ENCODE assay signal across 1 cellular context in the genomic region with DNA sequence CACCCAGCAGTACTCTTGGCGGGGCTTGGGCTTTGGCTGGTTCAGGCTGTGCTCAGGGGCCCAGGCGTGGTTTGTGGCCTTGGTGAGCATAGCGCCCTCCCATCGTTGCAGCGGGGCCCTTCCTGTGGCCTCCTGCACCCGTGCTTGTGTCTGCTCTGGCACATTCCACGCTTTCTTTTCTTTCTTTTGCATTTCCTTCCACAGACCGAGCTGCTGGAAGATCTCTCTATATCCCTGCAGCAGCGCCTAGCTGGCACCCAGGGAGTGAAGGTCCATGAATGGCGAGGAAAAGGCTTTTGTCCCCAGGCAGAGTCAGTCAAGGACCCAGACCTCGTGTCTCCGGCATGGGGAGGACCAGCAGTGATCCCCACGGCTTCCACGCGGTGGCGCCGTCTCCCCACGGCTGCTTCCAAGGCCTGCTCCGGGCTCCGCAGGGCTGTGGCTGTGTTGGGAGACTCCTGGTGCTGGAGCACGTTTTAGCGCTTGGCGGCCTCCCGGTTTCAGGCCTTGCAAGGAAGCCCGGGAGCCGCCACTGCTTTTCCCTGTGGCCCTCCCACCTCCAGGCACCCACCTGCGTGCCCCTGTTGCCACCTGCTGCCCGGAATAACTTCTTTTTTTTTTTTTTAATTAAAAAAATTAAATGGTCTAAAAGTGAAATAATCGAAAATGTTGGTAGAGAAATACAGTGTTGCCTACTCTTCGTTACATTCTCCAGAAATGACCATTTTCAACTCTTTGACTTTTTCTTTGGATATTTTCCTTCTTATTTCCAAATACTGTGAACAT.
TF ChIP-seq lines count a peak whose summit lies in the region.

No MANE protein-coding gene starts in this region.

TF ChIP-seq in K562, 482 proteins besides CTCF, POLR2A, EP300 and RAD21 (continued from another document):
- TF ChIP-seq, protein P1, sequence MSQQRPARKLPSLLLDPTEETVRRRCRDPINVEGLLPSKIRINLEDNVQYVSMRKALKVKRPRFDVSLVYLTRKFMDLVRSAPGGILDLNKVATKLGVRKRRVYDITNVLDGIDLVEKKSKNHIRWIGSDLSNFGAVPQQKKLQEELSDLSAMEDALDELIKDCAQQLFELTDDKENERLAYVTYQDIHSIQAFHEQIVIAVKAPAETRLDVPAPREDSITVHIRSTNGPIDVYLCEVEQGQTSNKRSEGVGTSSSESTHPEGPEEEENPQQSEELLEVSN (IDR thresholded peaks at IDR 0.05; ENCODE audit: borderline replicate concordance in 1 of 2, extremely low read depth in 1 of 2, insufficient read depth in 1 of 2, insufficient read length in 1 of 2, low read depth in 1 of 2, low read length in 1 of 2, poor library complexity in 1 of 2, severe bottlenecking in 1 of 2), result peak; percentile 57 to 71
- TF ChIP-seq RHOXF2B (CRISPR knock-in tag; conservative IDR thresholded peaks at IDR 0.05) (no peak), SMC3 (conservative IDR thresholded peaks at IDR 0.05; ENCODE audit: insufficient read depth, low read depth, low read length) (peak; percentile 94), ZNF263 (CRISPR knock-in tag; IDR thresholded peaks at IDR 0.05; ENCODE audit: borderline replicate concordance) (peak; percentile 78; the same call in 1 of the 2 replicates), JUN (IDR thresholded peaks at IDR 0.05; ENCODE audit: borderline replicate concordance, low read depth, low read length) (no peak), JUN (CRISPR knock-in tag; IDR thresholded peaks at IDR 0.05; ENCODE audit: borderline replicate concordance) (no peak), PRPF4 (IDR thresholded peaks at IDR 0.05; ENCODE audit: insufficient read depth, low read depth, low read length, poor library complexity, severe bottlenecking) (no peak), MAX (CRISPR knock-in tag; IDR thresholded peaks at IDR 0.05) (peak; percentile 89), GABPA (tag; conservative IDR thresholded peaks at IDR 0.05; ENCODE audit: low read depth) (no peak), KLF1 (tag; IDR thresholded peaks at IDR 0.05) (no peak), UBTF (IDR thresholded peaks at IDR 0.05; ENCODE audit: borderline replicate concordance in 1 of 2, low read depth in 2 of 2, low read length in 2 of 2) (0 out of 4 replicates have a peak, but pooled peaks of 1 of the 2 experiments have one; percentile 66), RFX1 (IDR thresholded peaks at IDR 0.05) (no peak), ZFX (CRISPR knock-in tag; IDR thresholded peaks at IDR 0.05) (peak; percentile 48), SMAD4 (CRISPR knock-in tag; conservative IDR thresholded peaks at IDR 0.05) (no peak), ZNF282 (CRISPR knock-in tag; IDR thresholded peaks at IDR 0.05) (no peak), TEAD4 (IDR thresholded peaks at IDR 0.05; ENCODE audit: low read length) (no peak), TEAD4 (CRISPR knock-in tag; IDR thresholded peaks at IDR 0.05; ENCODE audit: borderline replicate concordance) (no peak), MAZ (CRISPR knock-in tag; conservative IDR thresholded peaks at IDR 0.05 in 1 of 2, IDR thresholded peaks at IDR 0.05 in 1 of 2) (peak; percentile 32 to 51; a peak in 1 of 4 replicates), JUND (IDR thresholded peaks at IDR 0.05; ENCODE audit: borderline replicate concordance, low read depth, low read length) (peak; percentile 38; the same call in 1 of the 2 replicates), JUND (tag; IDR thresholded peaks at IDR 0.05; ENCODE audit: borderline replicate concordance, low read depth, low read length) (no peak; the same call in 2 of the 3 replicates), NONO (IDR thresholded peaks at IDR 0.05; ENCODE audit: low read depth in 2 of 2, low read length in 1 of 2) (no peak), RB1 (IDR thresholded peaks at IDR 0.05; ENCODE audit: low read depth) (peak; percentile 71), THAP7 (CRISPR knock-in tag; IDR thresholded peaks at IDR 0.05) (no peak), ETS1 (conservative IDR thresholded peaks at IDR 0.05; ENCODE audit: control insufficient read depth, low read depth, low read length) (no peak), BCLAF1 (IDR thresholded peaks at IDR 0.05; ENCODE audit: borderline replicate concordance in 1 of 2, control insufficient read depth in 1 of 2, low read depth in 2 of 2, low read length in 1 of 2) (no peak)
- TF ChIP-seq, protein P2, sequence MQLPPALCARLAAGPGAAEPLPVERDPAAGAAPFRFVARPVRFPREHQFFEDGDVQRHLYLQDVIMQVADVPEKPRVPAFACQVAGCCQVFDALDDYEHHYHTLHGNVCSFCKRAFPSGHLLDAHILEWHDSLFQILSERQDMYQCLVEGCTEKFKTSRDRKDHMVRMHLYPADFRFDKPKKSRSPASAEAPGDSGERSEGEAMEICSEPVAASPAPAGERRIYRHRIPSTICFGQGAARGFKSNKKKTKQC (CRISPR knock-in tag; IDR thresholded peaks at IDR 0.05), result 0 out of 2 replicates have a peak, but pooled peaks have one; percentile 63
- TF ChIP-seq, protein P3, sequence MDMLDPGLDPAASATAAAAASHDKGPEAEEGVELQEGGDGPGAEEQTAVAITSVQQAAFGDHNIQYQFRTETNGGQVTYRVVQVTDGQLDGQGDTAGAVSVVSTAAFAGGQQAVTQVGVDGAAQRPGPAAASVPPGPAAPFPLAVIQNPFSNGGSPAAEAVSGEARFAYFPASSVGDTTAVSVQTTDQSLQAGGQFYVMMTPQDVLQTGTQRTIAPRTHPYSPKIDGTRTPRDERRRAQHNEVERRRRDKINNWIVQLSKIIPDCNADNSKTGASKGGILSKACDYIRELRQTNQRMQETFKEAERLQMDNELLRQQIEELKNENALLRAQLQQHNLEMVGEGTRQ (CRISPR knock-in tag; IDR thresholded peaks at IDR 0.05), result no peak
